In genomic region chr14:75088566-75089373, GRCh38 we compare ENCODE assay signal across 7 cellular contexts. TPM values are rescaled to one million over a fixed set of nuclear protein-coding genes. Genes with fewer than 3 reads are reported as not detected.
DNase-seq lines count a peak whose midpoint lies in the region; ATAC-seq and TF ChIP-seq lines count a peak whose summit lies in the region.

No MANE protein-coding gene starts in this region.

- peak; percentile 69 for DNase-seq in G401 (ENCODE audit: low spot score)
- DNase-seq in LNCaP clone FGC (ENCODE audit: low read depth): no peak
- DNase-seq in SJSA1 (ENCODE audit: low read depth in 1 of 2, low spot score in 2 of 2): peak; percentile 42 to 56
- DNase-seq in brain microvascular endothelial cell: peak; percentile 50
- peak; percentile 46 for DNase-seq in iris pigment epithelial cell (ENCODE audit: low read depth)
- peak; percentile 18 for DNase-seq in stimulated activated CD8-positive, alpha-beta memory T cell treated with anti-CD3 and anti-CD28 coated beads, Interleukin-12 subunit alpha, Interleukin-12 subunit beta, amount 100 ng/mL, for 1 hour (ENCODE audit: low read depth)

- no peaks in the 10 kb centered on the region for H3K4me1 ChIP-seq in SJSA1 (replicated peaks)

- no peak for ATAC-seq in HG02870 (IDR thresholded peaks at IDR 0.05; ENCODE audit: unreplicated experiment)

- H3K4me3 ChIP-seq in LNCaP clone FGC (ENCODE audit: low read depth, low read length) (no peak overlapping the region), SJSA1 (no peak overlapping the region), brain microvascular endothelial cell (ENCODE audit: low read depth, low read length) (no peak overlapping the region)

- no peaks in the 10 kb centered on the region for H3K27me3 ChIP-seq in SJSA1 (replicated peaks)
- no peaks in the 10 kb centered on the region for H3K27me3 ChIP-seq in brain microvascular endothelial cell (replicated peaks)

- peak; percentile 84 for TF ChIP-seq CTCF in LNCaP clone FGC (IDR thresholded peaks at IDR 0.05; ENCODE audit: control insufficient read depth, extremely low read depth, insufficient read depth)
- peak; percentile 74 for TF ChIP-seq CTCF in brain microvascular endothelial cell (IDR thresholded peaks at IDR 0.05; ENCODE audit: low read depth, low read length, missing control alignments)

- in situ Hi-C loops in G401 (cut with HindIII; ENCODE audit: low sequenced_read_pairs): no loop called here
- in situ Hi-C loops in brain microvascular endothelial cell (cut with HindIII; ENCODE audit: low pct_ligation_motif_present, low sequenced_read_pairs): no loop called here

- H3K36me3 ChIP-seq in SJSA1 (peaks cover 46% of the 10 kb centered on the region), brain microvascular endothelial cell (replicated peaks) (peaks cover 49% of the 10 kb centered on the region)

- no peaks in the 10 kb centered on the region for H3K9me3 ChIP-seq in SJSA1 (replicated peaks)

- no peak overlapping the region for H3K27ac ChIP-seq in SJSA1
- H3K27ac ChIP-seq in brain microvascular endothelial cell: no peak overlapping the region

RNA-seq across cellular contexts. Expression of gene ZC2HC1C, which starts 19.3 kb away (rescaled TPM):
- total RNA-seq in G401 (2014; rRNA removed; shearing (Covaris generic)): 2.1 TPM in 1 of 2 replicates, not detected in the other
- total RNA-seq in SJSA1 (2014; rRNA removed; shearing (Covaris generic)): 0.34 and 5.5 TPM in 2 replicates

RNA-seq across cellular contexts. Expression of gene ACYP1, which starts 24.9 kb away (rescaled TPM):
- 11.9 and 18.7 TPM in 2 replicates for total RNA-seq in G401 (2014; rRNA removed; shearing (Covaris generic))
- 11.5 and 29.5 TPM in 2 replicates for total RNA-seq in SJSA1 (2014; rRNA removed; shearing (Covaris generic))

RNA-seq across cellular contexts. Expression of gene MLH3, which starts 37.5 kb away (rescaled TPM):
- total RNA-seq in G401 (2014; rRNA removed; shearing (Covaris generic)): 11.1 and 21.0 TPM in 2 replicates
- 10.3 and 20.6 TPM in 2 replicates for total RNA-seq in SJSA1 (2014; rRNA removed; shearing (Covaris generic))

RNA-seq across cellular contexts. Expression of gene NEK9, which starts 38.1 kb away (rescaled TPM):
- 47.9 and 49.3 TPM in 2 replicates for total RNA-seq in G401 (2014; rRNA removed; shearing (Covaris generic))
- total RNA-seq in SJSA1 (2014; rRNA removed; shearing (Covaris generic)): 15.3 and 26.1 TPM in 2 replicates
